In genomic region chr17:69916761-69917160, GRCh38 we compare ENCODE assay signal across 27 cellular contexts.
"Had no signal": no experiment of that assay in that cellular context is flagged by ENCODE, and none has a peak within 500 bp of the region (broad histone marks: within the 10 kb centered on the region; RNA-seq: fewer than 3 reads in every experiment).

No MANE protein-coding gene starts in this region.

- H3K36me3 Mint-ChIP-seq: natural killer cell treated with Interleukin-12 subunit alpha and Interleukin-12 subunit beta and Interleukin-15 and Interleukin-18, amount 100 ng/mL, for 72 hours; stimulated activated memory B cell treated with anti-CD40 and anti-IgM and Interleukin-4, amounts not matched to agents 10 μg/mL and 1 μg/mL and 100 μg/mL, for 72 hours; type B pancreatic cell had no signal

- H3K4me3 ChIP-seq: heart right ventricle, hepatocyte, left lung, lower lobe of right lung, pancreas, prostate gland, spleen, tibial nerve, uterus had no signal

- H3K4me1 Mint-ChIP-seq: naive B cell; stimulated activated memory B cell treated with anti-CD40 and anti-IgM and Interleukin-4, amounts not matched to agents 10 μg/mL and 1 μg/mL and 100 μg/mL, for 72 hours; stimulated activated naive CD8-positive, alpha-beta T cell treated with anti-CD3 and anti-CD28 coated beads, Interleukin-15, amount 100 ng/mL, for 72 hours had no signal

- H3K4me3 Mint-ChIP-seq: naive B cell; natural killer cell treated with Interleukin-12 subunit alpha and Interleukin-12 subunit beta and Interleukin-15 and Interleukin-18, amount 100 ng/mL, for 72 hours; stimulated activated memory B cell treated with anti-CD40 and anti-IgM and Interleukin-4, amounts not matched to agents 10 μg/mL and 1 μg/mL and 100 μg/mL, for 72 hours; stimulated activated naive CD8-positive, alpha-beta T cell treated with anti-CD3 and anti-CD28 coated beads, Interleukin-15, amount 100 ng/mL, for 72 hours; type B pancreatic cell had no signal

- H3K9me3 Mint-ChIP-seq: stimulated activated naive CD8-positive, alpha-beta T cell treated with anti-CD3 and anti-CD28 coated beads, Interleukin-15, amount 100 ng/mL, for 72 hours had no signal

- ATAC-seq: heart right ventricle; left cardiac atrium; left lung; lower lobe of right lung; natural killer cell treated with Interleukin-12 subunit alpha and Interleukin-12 subunit beta and Interleukin-15 and Interleukin-18, amount 100 ng/mL, for 72 hours; pancreas; right cardiac atrium; sciatic nerve; stimulated activated memory B cell treated with anti-CD40 and anti-IgM and Interleukin-4, amounts not matched to agents 10 μg/mL and 1 μg/mL and 100 μg/mL, for 72 hours; stimulated activated naive CD8-positive, alpha-beta T cell treated with anti-CD3 and anti-CD28 coated beads, Interleukin-15, amount 100 ng/mL, for 72 hours had no signal

- H3K27ac Mint-ChIP-seq: naive B cell; natural killer cell treated with Interleukin-12 subunit alpha and Interleukin-12 subunit beta and Interleukin-15 and Interleukin-18, amount 100 ng/mL, for 72 hours; stimulated activated memory B cell treated with anti-CD40 and anti-IgM and Interleukin-4, amounts not matched to agents 10 μg/mL and 1 μg/mL and 100 μg/mL, for 72 hours; stimulated activated naive CD8-positive, alpha-beta T cell treated with anti-CD3 and anti-CD28 coated beads, Interleukin-15, amount 100 ng/mL, for 72 hours; type B pancreatic cell had no signal

- DNase-seq: heart right ventricle; kidney glomerular epithelial cell; left cardiac atrium; left lung; lower lobe of right lung; mammary epithelial cell; mesenchymal stem cell; naive B cell; nucleus accumbens; pancreas; posterior cingulate gyrus; retina; right cardiac atrium; small intestine; spleen; stimulated activated CD4-positive, alpha-beta T cell treated with anti-CD3 and anti-CD28 coated beads, Interleukin-4, amount 100 ng/mL, for 24 hours; stimulated activated naive CD4-positive, alpha-beta T cell treated with Interleukin-2 at 50 U/mL for 16 hours; stimulated activated naive CD8-positive, alpha-beta T cell treated with anti-CD3 and anti-CD28 coated beads, Interleukin-15, amount 100 ng/mL, for 72 hours; substantia nigra; uterus had no signal

- H3K27me3 Mint-ChIP-seq: naive B cell; natural killer cell treated with Interleukin-12 subunit alpha and Interleukin-12 subunit beta and Interleukin-15 and Interleukin-18, amount 100 ng/mL, for 72 hours; stimulated activated memory B cell treated with anti-CD40 and anti-IgM and Interleukin-4, amounts not matched to agents 10 μg/mL and 1 μg/mL and 100 μg/mL, for 72 hours; stimulated activated naive CD8-positive, alpha-beta T cell treated with anti-CD3 and anti-CD28 coated beads, Interleukin-15, amount 100 ng/mL, for 72 hours; type B pancreatic cell had no signal
